ENCODE assay signal across 8 cellular contexts in genomic region chr6:41577865-41578713, GRCh38. TPM values are rescaled to one million over a fixed set of nuclear protein-coding genes. Genes with fewer than 3 reads are reported as not detected.
DNase-seq lines count a peak whose midpoint lies in the region; ATAC-seq and TF ChIP-seq lines count a peak whose summit lies in the region.

No MANE protein-coding gene starts in this region.

- ATAC-seq in upper lobe of left lung (ENCODE audit: low FRiP score in 2 of 2) (peak; percentile 24 to 41), HG02798 (IDR thresholded peaks at IDR 0.05; ENCODE audit: poor library complexity, unreplicated experiment) (no peak)
- ATAC-seq in stimulated activated naive CD8-positive, alpha-beta T cell treated with anti-CD3 and anti-CD28 coated beads, Interleukin-15, amount 100 ng/mL, for 72 hours, result no peak

- no peak for TF ChIP-seq EP300 in upper lobe of left lung (IDR thresholded peaks at IDR 0.05)

- peaks cover 49% of the 10 kb centered on the region for H3K36me3 ChIP-seq in WERI-Rb-1
- H3K36me3 ChIP-seq in upper lobe of left lung, result no peaks in the 10 kb centered on the region

- H3K4me3 ChIP-seq in WERI-Rb-1 (ENCODE audit: low read depth, low read length) (peak overlapping the region; percentile 26), upper lobe of left lung (no peak overlapping the region)

- peak overlapping the region in 1 of 2 donors; percentile 37 for H3K27ac Mint-ChIP-seq in stimulated activated naive CD8-positive, alpha-beta T cell treated with anti-CD3 and anti-CD28 coated beads, Interleukin-15, amount 100 ng/mL, for 72 hours

- H3K27ac ChIP-seq in WERI-Rb-1 (peak overlapping the region; percentile 93), upper lobe of left lung (peak overlapping the region in 2 of 4 donors; percentile 22 to 38)

- TF ChIP-seq CTCF in WERI-Rb-1 (IDR thresholded peaks at IDR 0.05; ENCODE audit: low read depth, low read length) (no peak), upper lobe of left lung (IDR thresholded peaks at IDR 0.05) (no peak), GM10266 (IDR thresholded peaks at IDR 0.05; ENCODE audit: control insufficient read depth, insufficient read depth, low read depth, missing control alignments) (no peak)

- TF ChIP-seq POLR2A in upper lobe of left lung (IDR thresholded peaks at IDR 0.05), result no peak

- DNase-seq in CMK (ENCODE audit: low read depth) (peak; percentile 43), NCI-H1417 (lab: John Stamatoyannopoulos, UW) (peak; percentile 78 to 91 (median 79)), WERI-Rb-1 (peak; percentile 71), iPS-NIHi11 (ENCODE audit: low spot score) (peak; percentile 85), upper lobe of left lung (peak in 1 of 2 donors; percentile 79), GM10266 (ENCODE audit: extremely low spot score) (no peak)
- DNase-seq in stimulated activated naive CD8-positive, alpha-beta T cell treated with anti-CD3 and anti-CD28 coated beads, Interleukin-15, amount 100 ng/mL, for 72 hours, result no peak

- H3K9me3 Mint-ChIP-seq in stimulated activated naive CD8-positive, alpha-beta T cell treated with anti-CD3 and anti-CD28 coated beads, Interleukin-15, amount 100 ng/mL, for 72 hours, result no peaks in the 10 kb centered on the region

- peaks cover 19 to 46% (median 33%) of the 10 kb centered on the region in 4 donors for H3K4me1 ChIP-seq in upper lobe of left lung

- H3K9me3 ChIP-seq in WERI-Rb-1 (ENCODE audit: severe bottlenecking) (no peaks in the 10 kb centered on the region), upper lobe of left lung (no peaks in the 10 kb centered on the region)

- H3K27me3 ChIP-seq in WERI-Rb-1 (ENCODE audit: insufficient read depth, low read depth, severe bottlenecking) (no peaks in the 10 kb centered on the region), upper lobe of left lung (no peaks in the 10 kb centered on the region)

- no peaks in the 10 kb centered on the region for H3K27me3 Mint-ChIP-seq in stimulated activated naive CD8-positive, alpha-beta T cell treated with anti-CD3 and anti-CD28 coated beads, Interleukin-15, amount 100 ng/mL, for 72 hours

- H3K4me1 Mint-ChIP-seq in stimulated activated naive CD8-positive, alpha-beta T cell treated with anti-CD3 and anti-CD28 coated beads, Interleukin-15, amount 100 ng/mL, for 72 hours, result peaks cover 6% of the 10 kb centered on the region

- 31 to 39% methylated on average over 7 to 8 of the region's 9 CpGs for WGBS in upper lobe of left lung, 2 donors

- H3K4me3 Mint-ChIP-seq in stimulated activated naive CD8-positive, alpha-beta T cell treated with anti-CD3 and anti-CD28 coated beads, Interleukin-15, amount 100 ng/mL, for 72 hours, result no peak overlapping the region

RNA-seq across cellular contexts. Expression of gene FOXP4, which starts 31.9 kb away (rescaled TPM):
- 10 to 100 TPM; 21.0 to 52.2 (median 27.7) TPM for total RNA-seq in upper lobe of left lung

Comparison
In these comparisons a context has a peak if more than half of its experiments do, and no peak if none do; other contexts are left out.
1. DNase-seq: peak in CMK (single experiment), NCI-H1417 (3 of 3), WERI-Rb-1 (single experiment) and iPS-NIHi11 (single experiment); none in GM10266 (single experiment) and stimulated activated naive CD8-positive, alpha-beta T cell treated with anti-CD3 and anti-CD28 coated beads, Interleukin-15, amount 100 ng/mL, for 72 hours (0 of 2).
2. ATAC-seq: peak in upper lobe of left lung (2 of 2); none in HG02798 (single experiment) and stimulated activated naive CD8-positive, alpha-beta T cell treated with anti-CD3 and anti-CD28 coated beads, Interleukin-15, amount 100 ng/mL, for 72 hours (single experiment).